Comparison of ENCODE assay signal across 1 cellular context in the genomic region with DNA sequence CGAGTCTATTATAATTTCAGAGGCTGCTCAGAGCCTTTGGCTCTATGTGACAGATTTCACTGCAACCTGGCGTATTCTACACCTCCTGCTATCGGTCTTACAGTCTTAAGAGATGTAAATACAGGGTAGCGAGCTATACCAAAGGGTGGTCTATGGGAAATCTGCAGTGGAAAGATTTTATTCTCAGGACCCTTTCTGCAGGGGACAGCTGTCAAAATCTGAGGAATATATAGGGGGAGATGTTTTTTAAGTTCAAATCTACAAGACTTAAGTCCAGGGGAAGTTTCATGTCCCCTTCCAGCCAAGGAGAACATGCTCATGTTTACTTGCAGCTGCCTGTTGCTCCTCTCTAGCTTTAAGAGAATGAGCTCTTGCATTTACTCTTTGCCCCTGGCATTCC.
TF ChIP-seq lines count a peak whose summit lies in the region.

No MANE protein-coding gene starts in this region.

TF ChIP-seq in WTC11, 78 proteins besides CTCF, POLR2A, EP300 and RAD21 (continued from another document):
- TF ChIP-seq, protein P1, sequence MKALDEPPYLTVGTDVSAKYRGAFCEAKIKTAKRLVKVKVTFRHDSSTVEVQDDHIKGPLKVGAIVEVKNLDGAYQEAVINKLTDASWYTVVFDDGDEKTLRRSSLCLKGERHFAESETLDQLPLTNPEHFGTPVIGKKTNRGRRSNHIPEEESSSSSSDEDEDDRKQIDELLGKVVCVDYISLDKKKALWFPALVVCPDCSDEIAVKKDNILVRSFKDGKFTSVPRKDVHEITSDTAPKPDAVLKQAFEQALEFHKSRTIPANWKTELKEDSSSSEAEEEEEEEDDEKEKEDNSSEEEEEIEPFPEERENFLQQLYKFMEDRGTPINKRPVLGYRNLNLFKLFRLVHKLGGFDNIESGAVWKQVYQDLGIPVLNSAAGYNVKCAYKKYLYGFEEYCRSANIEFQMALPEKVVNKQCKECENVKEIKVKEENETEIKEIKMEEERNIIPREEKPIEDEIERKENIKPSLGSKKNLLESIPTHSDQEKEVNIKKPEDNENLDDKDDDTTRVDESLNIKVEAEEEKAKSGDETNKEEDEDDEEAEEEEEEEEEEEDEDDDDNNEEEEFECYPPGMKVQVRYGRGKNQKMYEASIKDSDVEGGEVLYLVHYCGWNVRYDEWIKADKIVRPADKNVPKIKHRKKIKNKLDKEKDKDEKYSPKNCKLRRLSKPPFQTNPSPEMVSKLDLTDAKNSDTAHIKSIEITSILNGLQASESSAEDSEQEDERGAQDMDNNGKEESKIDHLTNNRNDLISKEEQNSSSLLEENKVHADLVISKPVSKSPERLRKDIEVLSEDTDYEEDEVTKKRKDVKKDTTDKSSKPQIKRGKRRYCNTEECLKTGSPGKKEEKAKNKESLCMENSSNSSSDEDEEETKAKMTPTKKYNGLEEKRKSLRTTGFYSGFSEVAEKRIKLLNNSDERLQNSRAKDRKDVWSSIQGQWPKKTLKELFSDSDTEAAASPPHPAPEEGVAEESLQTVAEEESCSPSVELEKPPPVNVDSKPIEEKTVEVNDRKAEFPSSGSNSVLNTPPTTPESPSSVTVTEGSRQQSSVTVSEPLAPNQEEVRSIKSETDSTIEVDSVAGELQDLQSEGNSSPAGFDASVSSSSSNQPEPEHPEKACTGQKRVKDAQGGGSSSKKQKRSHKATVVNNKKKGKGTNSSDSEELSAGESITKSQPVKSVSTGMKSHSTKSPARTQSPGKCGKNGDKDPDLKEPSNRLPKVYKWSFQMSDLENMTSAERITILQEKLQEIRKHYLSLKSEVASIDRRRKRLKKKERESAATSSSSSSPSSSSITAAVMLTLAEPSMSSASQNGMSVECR (CRISPR knock-in tag; IDR thresholded peaks at IDR 0.05; ENCODE audit: borderline replicate concordance) = no peak
- TF ChIP-seq JAZF1 (CRISPR knock-in tag; IDR thresholded peaks at IDR 0.05) (no peak), ELF4 (CRISPR knock-in tag; IDR thresholded peaks at IDR 0.05; ENCODE audit: low read depth) (no peak), ZBTB21 (CRISPR knock-in tag; IDR thresholded peaks at IDR 0.05; ENCODE audit: borderline replicate concordance) (no peak), KAT7 (CRISPR knock-in tag; IDR thresholded peaks at IDR 0.05; ENCODE audit: borderline replicate concordance) (no peak), TEAD4 (CRISPR knock-in tag; IDR thresholded peaks at IDR 0.05) (no peak), FOXJ3 (CRISPR knock-in tag; IDR thresholded peaks at IDR 0.05; ENCODE audit: borderline replicate concordance) (no peak), TP53 (CRISPR knock-in tag; IDR thresholded peaks at IDR 0.05) (no peak), CREM (CRISPR knock-in tag; IDR thresholded peaks at IDR 0.05) (no peak), ZNF423 (CRISPR knock-in tag; IDR thresholded peaks at IDR 0.05) (no peak), SMAD3 (CRISPR knock-in tag; IDR thresholded peaks at IDR 0.05; ENCODE audit: borderline replicate concordance) (no peak)
